ENCODE assay signal across 26 cellular contexts in genomic region chr2:25726511-25726910, GRCh38.
"Had no signal": no experiment of that assay in that cellular context is flagged by ENCODE, and none has a peak within 500 bp of the region (broad histone marks: within the 10 kb centered on the region; RNA-seq: fewer than 3 reads in every experiment).

No MANE protein-coding gene starts in this region.

- ATAC-seq: effector memory CD8-positive, alpha-beta T cell; gastroesophageal sphincter; heart right ventricle; left ventricle myocardium superior; lower lobe of right lung; naive thymus-derived CD8-positive, alpha-beta T cell; psoas muscle; right cardiac atrium; stimulated activated naive CD8-positive, alpha-beta T cell treated with anti-CD3 and anti-CD28 coated beads, Interleukin-15, amount 100 ng/mL, for 72 hours; upper lobe of right lung had no signal

- H3K4me3 ChIP-seq: gastroesophageal sphincter, heart right ventricle, lower lobe of right lung, psoas muscle, sigmoid colon, suprapubic skin, transverse colon, upper lobe of right lung, uterus had no signal

- H3K4me1 ChIP-seq: gastroesophageal sphincter, heart right ventricle, lower lobe of right lung, psoas muscle, sigmoid colon, suprapubic skin, transverse colon, upper lobe of right lung, uterus had no signal

- H3K9me3 Mint-ChIP-seq: effector memory CD8-positive, alpha-beta T cell; naive thymus-derived CD8-positive, alpha-beta T cell; stimulated activated naive CD8-positive, alpha-beta T cell treated with anti-CD3 and anti-CD28 coated beads, Interleukin-15, amount 100 ng/mL, for 72 hours had no signal

- H3K27ac ChIP-seq: gastroesophageal sphincter, heart right ventricle, lower lobe of right lung, psoas muscle, sigmoid colon, suprapubic skin, transverse colon, upper lobe of right lung, uterus had no signal

- H3K36me3 ChIP-seq: gastroesophageal sphincter, heart right ventricle, lower lobe of right lung, sigmoid colon, suprapubic skin, transverse colon, upper lobe of right lung, uterus had no signal

- H3K4me3 Mint-ChIP-seq: effector memory CD8-positive, alpha-beta T cell; naive thymus-derived CD8-positive, alpha-beta T cell; nephron progenitor cell; stimulated activated naive CD8-positive, alpha-beta T cell treated with anti-CD3 and anti-CD28 coated beads, Interleukin-15, amount 100 ng/mL, for 72 hours had no signal

- DNase-seq: cortex of kidney; effector memory CD8-positive, alpha-beta T cell; foreskin fibroblast; glutamatergic neuron; heart right ventricle; hypothalamus; left ventricle myocardium superior; lower lobe of right lung; naive thymus-derived CD8-positive, alpha-beta T cell; nephron progenitor cell; nucleus accumbens; posterior cingulate gyrus; psoas muscle; right cardiac atrium; sigmoid colon; stimulated activated CD4-positive, alpha-beta T cell treated with anti-CD3 and anti-CD28 coated beads, Interleukin-2, amount 100 ng/mL, for 24 hours; stimulated activated CD4-positive, alpha-beta T cell treated with anti-CD3 and anti-CD28 coated beads, Interleukin-4, amount 100 ng/mL, for 4 hours; stimulated activated naive CD4-positive, alpha-beta T cell; stimulated activated naive CD8-positive, alpha-beta T cell treated with anti-CD3 and anti-CD28 coated beads, Interleukin-15, amount 100 ng/mL, for 72 hours; transverse colon; upper lobe of right lung; uterus had no signal

- H3K27me3 ChIP-seq: heart right ventricle, sigmoid colon, suprapubic skin, upper lobe of right lung, uterus had no signal

- H3K4me1 Mint-ChIP-seq: stimulated activated naive CD8-positive, alpha-beta T cell treated with anti-CD3 and anti-CD28 coated beads, Interleukin-15, amount 100 ng/mL, for 72 hours had no signal

- FAIRE-seq: endometrium, keratinocyte had no signal

- H3K9me3 ChIP-seq: gastroesophageal sphincter, heart right ventricle, lower lobe of right lung, psoas muscle, sigmoid colon, suprapubic skin, transverse colon, upper lobe of right lung, uterus had no signal

- H3K36me3 Mint-ChIP-seq: naive thymus-derived CD8-positive, alpha-beta T cell had no signal

- H3K27ac Mint-ChIP-seq: naive thymus-derived CD8-positive, alpha-beta T cell; stimulated activated naive CD8-positive, alpha-beta T cell treated with anti-CD3 and anti-CD28 coated beads, Interleukin-15, amount 100 ng/mL, for 72 hours had no signal
